ENCODE assay signal across 7 cellular contexts in the genomic region with DNA sequence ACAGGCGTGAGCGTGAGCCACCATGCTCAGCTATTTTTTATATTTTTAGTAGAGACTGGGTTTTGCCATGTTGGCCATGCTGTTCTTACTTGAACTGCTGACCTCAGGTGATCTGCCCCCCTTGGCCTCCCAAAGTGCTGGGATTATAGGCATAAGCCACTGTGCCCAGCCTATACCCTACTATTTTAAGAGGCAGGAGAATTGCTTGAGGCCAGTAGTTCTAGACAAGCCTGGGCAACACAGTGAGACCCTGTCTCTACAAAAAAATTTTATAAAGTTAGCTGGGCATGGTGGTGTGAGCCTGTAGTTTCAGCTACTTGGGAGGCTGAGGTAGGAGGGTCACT.
"Had no signal": no experiment of that assay in that cellular context is flagged by ENCODE, and none has a peak within 500 bp of the region (broad histone marks: within the 10 kb centered on the region; RNA-seq: fewer than 3 reads in every experiment).

No MANE protein-coding gene starts in this region.

- DNase-seq: GM23248, GOT3, H7, HFFc6 had no signal

- H3K9me3 ChIP-seq: HAP-1 had no signal

- ATAC-seq: HCT116 had no signal

- H3K4me3 ChIP-seq: GM23248, HAP-1 had no signal

- H3K4me1 ChIP-seq: HAP-1 had no signal

- FAIRE-seq: HTR-8/SVneo had no signal

- H3K27ac ChIP-seq: GM23248 had no signal

- H2AFZ ChIP-seq: GM23248 had no signal

- H3K9ac ChIP-seq: GM23248 had no signal

- H3K36me3 ChIP-seq: HAP-1 had no signal
